In the genomic region with DNA sequence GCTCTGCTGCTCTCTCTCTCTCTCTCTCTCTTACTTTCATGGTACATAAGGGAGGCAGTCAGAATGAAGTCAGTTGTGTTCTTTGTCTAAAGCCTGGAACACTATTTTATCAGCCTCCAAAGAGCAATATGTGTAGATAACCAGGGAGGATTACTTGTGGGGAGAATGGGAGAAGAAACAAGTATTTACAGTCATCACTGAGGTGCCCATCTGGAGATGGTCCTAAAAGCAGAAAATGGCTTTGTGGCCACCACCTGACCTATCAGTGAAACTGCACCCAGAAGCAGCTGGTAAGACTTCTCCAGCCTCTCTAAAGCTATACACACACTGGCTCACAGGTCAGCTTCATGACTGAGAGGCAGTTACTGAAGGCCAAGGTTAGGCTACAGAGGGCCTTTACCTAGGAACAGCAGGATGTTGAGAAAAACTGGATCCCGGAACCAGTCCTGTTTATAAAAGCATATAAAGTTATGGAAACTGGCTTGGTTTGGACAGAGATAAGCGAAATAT, we compare ENCODE assay signal across 8 cellular contexts.
DNase-seq lines count a peak whose midpoint lies in the region; ATAC-seq and TF ChIP-seq lines count a peak whose summit lies in the region.

No MANE protein-coding gene starts in this region.

- DNase-seq in NCI-H1694 (lab: John Stamatoyannopoulos, UW) (peak; percentile 23), NCI-H1694 treated with DMSO at 0.1 percent for 48 hours (lab: John Stamatoyannopoulos, UW) (no peak), H9 (peak; percentile 57), LoVo (ENCODE audit: low spot score) (peak; percentile 50), amniotic epithelial cell (ENCODE audit: low read depth) (peak; percentile 82), hippocampal formation (lab: John Stamatoyannopoulos, UW) (peak; percentile 50 to 77), tibial nerve (ENCODE audit: low spot score in 2 of 2) (no peak)

- no peaks in the 10 kb centered on the region for H3K36me3 ChIP-seq in tibial nerve

- no peaks in the 10 kb centered on the region for H3K36me3 Mint-ChIP-seq in H9 (ENCODE audit: insufficient read depth in 1 of 3, low read depth in 3 of 3)

- no peak for TF ChIP-seq EP300 in tibial nerve (IDR thresholded peaks at IDR 0.05)

- no peak overlapping the region for H3K18ac ChIP-seq in H9 (ENCODE audit: insufficient read length, low read depth, low read length)

- H3K27me3 ChIP-seq in H9 (ENCODE audit: insufficient read depth, low read length): no peaks in the 10 kb centered on the region
- no peaks in the 10 kb centered on the region for H3K27me3 ChIP-seq in tibial nerve

- no peak overlapping the region for H2AFZ ChIP-seq in H9 (ENCODE audit: low read length)

- H3K4ac ChIP-seq in H9 (ENCODE audit: low read depth, low read length): no peak overlapping the region

- H3K23me2 ChIP-seq in H9 (ENCODE audit: insufficient read length, low read depth, low read length, poor library complexity, severe bottlenecking): no peaks in the 10 kb centered on the region

- H2BK15ac ChIP-seq in H9 (ENCODE audit: low read depth, low read length): no peak overlapping the region

- H3K27ac ChIP-seq in H9 (ENCODE audit: insufficient read length, low read depth, low read length): no peak overlapping the region
- peak overlapping the region in 2 of 4 donors; percentile 26 to 49 for H3K27ac ChIP-seq in tibial nerve

- TF ChIP-seq CTCF in H9 (conservative IDR thresholded peaks at IDR 0.05) (peak; percentile 62), tibial nerve (IDR thresholded peaks at IDR 0.05) (peak in 4 of 5 experiments; percentile 14 to 41 (median 26))

- H4K20me1 ChIP-seq in H9 (ENCODE audit: control insufficient read depth, insufficient read depth, insufficient read length): no peaks in the 10 kb centered on the region

- H2BK5ac ChIP-seq in H9 (ENCODE audit: insufficient read length, low read length): no peak overlapping the region

- H2AK5ac ChIP-seq in H9 (ENCODE audit: insufficient read length, low read length): no peak overlapping the region

- no peaks in the 10 kb centered on the region for H3K9me3 ChIP-seq in H9 (ENCODE audit: control insufficient read depth, low read depth, low read length)
- H3K9me3 ChIP-seq in tibial nerve: no peaks in the 10 kb centered on the region

- H3K4me3 ChIP-seq in tibial nerve: no peak overlapping the region

- no peaks in the 10 kb centered on the region for H3K79me1 ChIP-seq in H9 (ENCODE audit: insufficient read depth, low read depth, low read length, poor library complexity, severe bottlenecking)

- no peak overlapping the region for H2BK120ac ChIP-seq in H9 (ENCODE audit: low read depth, low read length, poor library complexity, severe bottlenecking)

- no peak overlapping the region for H4K91ac ChIP-seq in H9 (ENCODE audit: insufficient read length, low read depth, low read length)

- no peak overlapping the region for H2BK12ac ChIP-seq in H9 (ENCODE audit: insufficient read length, low read depth, low read length)

- no peak overlapping the region for H2BK20ac ChIP-seq in H9 (ENCODE audit: low read depth, low read length, poor library complexity, severe bottlenecking)

- no peaks in the 10 kb centered on the region for H3K9me3 Mint-ChIP-seq in H9

- peaks cover 11% of the 10 kb centered on the region for H3K4me1 ChIP-seq in H9 (ENCODE audit: insufficient read depth, low read length)
- peaks cover 0 to 81% (median 28%) of the 10 kb centered on the region in 4 donors for H3K4me1 ChIP-seq in tibial nerve

- H3K79me2 ChIP-seq in H9 (ENCODE audit: insufficient read depth, low read length): no peaks in the 10 kb centered on the region

- no peak overlapping the region for H3K14ac ChIP-seq in H9 (ENCODE audit: insufficient read depth, low read length)

- WGBS in H9 (ENCODE audit: extremely low coverage, insufficient read length, low lambda C conversion rate): 100% methylated on average over 1 of the region's 2 CpGs
- WGBS in tibial nerve, 2 donors: 75% methylated on average over 2 of the region's 2 CpGs

- TF ChIP-seq POLR2A in tibial nerve (IDR thresholded peaks at IDR 0.05): no peak

- H4K5ac ChIP-seq in H9 (ENCODE audit: insufficient read length, low read depth, low read length): no peak overlapping the region

- H4K8ac ChIP-seq in H9 (replicated peaks; ENCODE audit: insufficient read length, low read depth, low read length): no peak overlapping the region

- no peak overlapping the region for H3K4me2 ChIP-seq in H9 (ENCODE audit: insufficient read depth, insufficient read length, low read length)

- peaks cover 49 to 67% of the 10 kb centered on the region in 2 experiments for H3K4me1 Mint-ChIP-seq in H9

- H3T11ph ChIP-seq in H9 (ENCODE audit: low read length): no peak overlapping the region

- no peak overlapping the region for H3K9ac ChIP-seq in H9 (ENCODE audit: extremely low read depth, insufficient read length, low read length)

- ATAC-seq in GM18858 (IDR thresholded peaks at IDR 0.05; ENCODE audit: unreplicated experiment): no peak

- no peak overlapping the region for H3K56ac ChIP-seq in H9 (ENCODE audit: insufficient read length, low read depth, low read length)

- H3K4me3 Mint-ChIP-seq in H9: no peak overlapping the region

- no peak overlapping the region for H3K23ac ChIP-seq in H9 (ENCODE audit: insufficient read length, low read depth, low read length)

- H3K27me3 Mint-ChIP-seq in H9 (ENCODE audit: low read depth): no peaks in the 10 kb centered on the region

- peak overlapping the region in 1 of 3 experiments; percentile 36; a peak in 2 of 7 replicates for H3K27ac Mint-ChIP-seq in H9

Comparison
In these comparisons a context has a peak if more than half of its experiments do, and no peak if none do; other contexts are left out.
1. DNase-seq: peak in NCI-H1694 (single experiment), H9 (single experiment), LoVo (single experiment), amniotic epithelial cell (single experiment) and hippocampal formation (2 of 2); none in NCI-H1694 treated with DMSO at 0.1 percent for 48 hours (single experiment) and tibial nerve (0 of 2).